Comparison of ENCODE assay signal across 15 cellular contexts in genomic region chr10:91420868-91421267, GRCh38. TPM values are rescaled to one million over a fixed set of nuclear protein-coding genes. Genes with fewer than 3 reads are reported as not detected.
DNase-seq lines count a peak whose midpoint lies in the region; ATAC-seq and TF ChIP-seq lines count a peak whose summit lies in the region.
"Had no signal": no experiment of that assay in that cellular context is flagged by ENCODE, and none has a peak within 500 bp of the region (broad histone marks: within the 10 kb centered on the region; RNA-seq: fewer than 3 reads in every experiment).

No MANE protein-coding gene starts in this region.

- in situ Hi-C loops in brain microvascular endothelial cell (cut with HindIII; ENCODE audit: low pct_ligation_motif_present, low sequenced_read_pairs) = no loop called here

- H3K9ac ChIP-seq in skeletal muscle satellite cell (ENCODE audit: low read depth, low read length) = peak overlapping the region; percentile 9

- no peaks in the 10 kb centered on the region for H3K9me3 ChIP-seq in skeletal muscle satellite cell (replicated peaks; ENCODE audit: low read length)
- H3K9me3 ChIP-seq: prostate gland, uterus had no signal

- peaks cover 23% of the 10 kb centered on the region for H3K4me1 Mint-ChIP-seq in activated T-cell treated with anti-CD3 and anti-CD28 coated beads, Interleukin-2, amount 50 U/mL, for 24 hours (ENCODE audit: low read depth)
- H3K4me1 Mint-ChIP-seq: B cell had no signal

- peaks cover 24% of the 10 kb centered on the region for H3K4me1 ChIP-seq in skeletal muscle satellite cell (ENCODE audit: control insufficient read depth, insufficient read depth, low read length)
- H3K4me1 ChIP-seq: prostate gland, uterus had no signal

- H3K36me3 ChIP-seq in brain microvascular endothelial cell (replicated peaks) = no peaks in the 10 kb centered on the region
- H3K36me3 ChIP-seq in skeletal muscle satellite cell (ENCODE audit: insufficient read depth, low read length) = no peaks in the 10 kb centered on the region
- H3K36me3 ChIP-seq: prostate gland had no signal

- ATAC-seq in GM21576 (IDR thresholded peaks at IDR 0.05; ENCODE audit: unreplicated experiment) = no peak

- no peaks in the 10 kb centered on the region for H3K27me3 Mint-ChIP-seq in activated T-cell treated with anti-CD3 and anti-CD28 coated beads, Interleukin-2, amount 50 U/mL, for 24 hours
- H3K27me3 Mint-ChIP-seq: B cell had no signal

- TF ChIP-seq CTCF in brain microvascular endothelial cell (IDR thresholded peaks at IDR 0.05; ENCODE audit: low read depth, low read length, missing control alignments) = no peak

- peak overlapping the region; percentile 64 for H3K4me2 ChIP-seq in skeletal muscle satellite cell (ENCODE audit: low read length)

- peak overlapping the region; percentile 47 for H3K27ac ChIP-seq in brain microvascular endothelial cell
- H3K27ac ChIP-seq: prostate gland, uterus had no signal

- DNase-seq in activated T-cell treated with anti-CD3 and anti-CD28 coated beads, Interleukin-2, amount 50 U/mL, for 24 hours = no peak
- DNase-seq in activated T-cell treated with anti-CD3 and anti-CD28 coated beads for 4 hours (no peak), NCI-H69 (lab: John Stamatoyannopoulos, UW) (peak; percentile 0), brain microvascular endothelial cell (peak; percentile 51), NCI-H1092 treated with DMSO at 0.1 percent for 48 hours (lab: John Stamatoyannopoulos, UW) (no peak), hepatic stellate cell (ENCODE audit: low spot score) (no peak)
- DNase-seq: activated CD4-positive, alpha-beta T cell treated with anti-CD3 and anti-CD28 coated beads for 4 hours; DMS79; NCI-H1930; stimulated activated CD4-positive, alpha-beta T cell treated with anti-CD3 and anti-CD28 coated beads, Interleukin-1b, Interleukin-23, amount 100 ng/mL, for 48 hours; uterus had no signal

- H3K27me3 ChIP-seq in brain microvascular endothelial cell (replicated peaks) (no peaks in the 10 kb centered on the region), skeletal muscle satellite cell (ENCODE audit: control insufficient read depth, insufficient read depth, low read length) (no peaks in the 10 kb centered on the region)
- H3K27me3 ChIP-seq: uterus had no signal

- peak overlapping the region; percentile 22 for H3K4me3 ChIP-seq in brain microvascular endothelial cell (ENCODE audit: low read depth, low read length)
- H3K4me3 ChIP-seq in skeletal muscle satellite cell (ENCODE audit: low read length) = peak overlapping the region; percentile 39
- H3K4me3 ChIP-seq: prostate gland, uterus had no signal

- H3K4me3 Mint-ChIP-seq in activated T-cell treated with anti-CD3 and anti-CD28 coated beads, Interleukin-2, amount 50 U/mL, for 24 hours = no peak overlapping the region
- H3K4me3 Mint-ChIP-seq: B cell had no signal

- H3K27ac Mint-ChIP-seq in activated T-cell treated with anti-CD3 and anti-CD28 coated beads, Interleukin-2, amount 50 U/mL, for 24 hours = peak overlapping the region; percentile 53
- H3K27ac Mint-ChIP-seq: B cell had no signal

- no peaks in the 10 kb centered on the region for H3K9me3 Mint-ChIP-seq in activated T-cell treated with anti-CD3 and anti-CD28 coated beads, Interleukin-2, amount 50 U/mL, for 24 hours

- no peaks in the 10 kb centered on the region for H3K36me3 Mint-ChIP-seq in activated T-cell treated with anti-CD3 and anti-CD28 coated beads, Interleukin-2, amount 50 U/mL, for 24 hours (ENCODE audit: low read depth)

RNA-seq across cellular contexts. Expression of gene HECTD2, which starts 10.7 kb away (rescaled TPM):
- 5.8 and 6.6 TPM in 2 replicates for total RNA-seq in skeletal muscle satellite cell (2012; rRNA removed)

Comparison
In these comparisons a context has a peak if more than half of its experiments do, and no peak if none do; other contexts are left out.
1. DNase-seq: peak in NCI-H69 (single experiment) and brain microvascular endothelial cell (single experiment); none in activated T-cell treated with anti-CD3 and anti-CD28 coated beads, Interleukin-2, amount 50 U/mL, for 24 hours (single experiment), activated T-cell treated with anti-CD3 and anti-CD28 coated beads for 4 hours (single experiment), NCI-H1092 treated with DMSO at 0.1 percent for 48 hours (single experiment) and hepatic stellate cell (single experiment).